15 cellular contexts compared by ENCODE assay signal in genomic region chr10:70432101-70432500, GRCh38. TPM values are rescaled to one million over a fixed set of nuclear protein-coding genes. Genes with fewer than 3 reads are reported as not detected.
DNase-seq lines count a peak whose midpoint lies in the region; ATAC-seq and TF ChIP-seq lines count a peak whose summit lies in the region.
"Had no signal": no experiment of that assay in that cellular context is flagged by ENCODE, and none has a peak within 500 bp of the region (broad histone marks: within the 10 kb centered on the region; RNA-seq: fewer than 3 reads in every experiment).

No MANE protein-coding gene starts in this region.

- TF ChIP-seq CTCF in brain (conservative IDR thresholded peaks at IDR 0.05), result no peak

- peak overlapping the region; percentile 58 to 97 (median 93) for H3K27ac Mint-ChIP-seq in brain

- no peaks in the 10 kb centered on the region for H3K27me3 Mint-ChIP-seq in brain

- DNase-seq in NCI-H526 (lab: John Stamatoyannopoulos, UW) (peak; percentile 8 to 57), NCI-H526 treated with DMSO at 0.1 percent for 48 hours (lab: John Stamatoyannopoulos, UW) (no peak), left colon (no peak), superior temporal gyrus (ENCODE audit: extremely low spot score) (peak; percentile 91), HuH-7 (ENCODE audit: low spot score) (no peak)
- DNase-seq: activated CD8-positive, alpha-beta memory T cell treated with anti-CD3 and anti-CD28 coated beads, Interleukin-2, amount 50 U/mL, for 48 hours; Karpas-422; mesenchymal stem cell; NCI-H446 treated with DMSO at 0.1 percent for 48 hours; stimulated activated CD4-positive, alpha-beta T cell treated with anti-CD3 and anti-CD28 coated beads, Interleukin-12 subunit alpha, Interleukin-12 subunit beta, amount 100 ng/mL, for 4 hours had no signal

- ATAC-seq in left colon (peak; percentile 36), HG03432 (IDR thresholded peaks at IDR 0.05; ENCODE audit: unreplicated experiment) (no peak), HG02884 (IDR thresholded peaks at IDR 0.05; ENCODE audit: unreplicated experiment) (no peak)
- ATAC-seq: A549 had no signal

- H3K4me1 Mint-ChIP-seq in brain, result peaks cover 35% of the 10 kb centered on the region

- H3K9me3 Mint-ChIP-seq in brain, result no peaks in the 10 kb centered on the region

- peak overlapping the region in 1 of 5 experiments; percentile 67 for H3K4me3 Mint-ChIP-seq in brain

- intact Hi-C loops in left colon (cut with DNase I, micrococcal nuclease), result no loop called here

- peaks cover 8% of the 10 kb centered on the region for H3K36me3 Mint-ChIP-seq in brain

RNA-seq across cellular contexts. Expression of gene NODAL, which starts 9.4 kb away (rescaled TPM):
- polyA plus RNA-seq in brain (ENCODE audit: insufficient read depth, low read depth, low replicate concordance), result 1.3 TPM
- not detected for total RNA-seq in left colon
- total RNA-seq: fibroblast of villous mesenchyme had no signal
- polyA plus RNA-seq: A549 had no signal

RNA-seq across cellular contexts. Expression of gene EIF4EBP2, which starts 28.2 kb away (rescaled TPM):
- 51.9 TPM for polyA plus RNA-seq in brain (ENCODE audit: insufficient read depth, low read depth, low replicate concordance)
- total RNA-seq in left colon, result 100 to 1,000 TPM in 1 of 2 donors, 10 to 100 TPM in 1; 72.2 to 112 TPM

RNA-seq across cellular contexts. Expression of gene PALD1, which starts 46.5 kb away (rescaled TPM):
- 6.4 TPM for polyA plus RNA-seq in brain (ENCODE audit: insufficient read depth, low read depth, low replicate concordance)
- 1 to 10 TPM; 1.3 to 3.9 TPM for total RNA-seq in left colon
- total RNA-seq: fibroblast of villous mesenchyme had no signal

RNA-seq across cellular contexts. Expression of gene LRRC20, which starts 49.7 kb away (rescaled TPM):
- polyA plus RNA-seq in brain (ENCODE audit: insufficient read depth, low read depth, low replicate concordance), result 58.5 TPM
- total RNA-seq in left colon, result 1 to 10 TPM; 5.0 to 5.6 TPM

Comparison
In these comparisons a context has a peak if more than half of its experiments do, and no peak if none do; other contexts are left out.
1. DNase-seq: peak in NCI-H526 (2 of 2) and superior temporal gyrus (single experiment); none in NCI-H526 treated with DMSO at 0.1 percent for 48 hours (single experiment), left colon (0 of 2) and HuH-7 (single experiment).